11 cellular contexts compared by ENCODE assay signal in genomic region chr4:102687982-102688433, GRCh38.
DNase-seq lines count a peak whose midpoint lies in the region; ATAC-seq and TF ChIP-seq lines count a peak whose summit lies in the region.
"Had no signal": no experiment of that assay in that cellular context is flagged by ENCODE, and none has a peak within 500 bp of the region (broad histone marks: within the 10 kb centered on the region; RNA-seq: fewer than 3 reads in every experiment).

No MANE protein-coding gene starts in this region.

- peak overlapping the region in 1 of 10 donors; percentile 42 for H3K27ac ChIP-seq in heart right ventricle

- H3K9me3 ChIP-seq in heart right ventricle: no peaks in the 10 kb centered on the region

- H3K27me3 ChIP-seq in heart right ventricle: no peaks in the 10 kb centered on the region

- 79 to 86% methylated on average over 7 of the region's 7 CpGs for WGBS in lower leg skin, 2 donors
- WGBS in heart right ventricle, 2 donors: 93 to 95% methylated on average over 7 of the region's 7 CpGs

- peaks cover 0 to 26% (median 5%) of the 10 kb centered on the region in 9 donors for H3K4me1 ChIP-seq in heart right ventricle

- intact Hi-C loops in lower leg skin (cut with DNase I; ENCODE audit: low total_unique reads) (no loop called here), heart right ventricle (cut with DNase I) (no loop called here)

- peak; percentile 37 for ATAC-seq in GM19467 (IDR thresholded peaks at IDR 0.05; ENCODE audit: unreplicated experiment)
- ATAC-seq in HG03039 (IDR thresholded peaks at IDR 0.05; ENCODE audit: unreplicated experiment): peak; percentile 27
- ATAC-seq in heart right ventricle: no peak

- H3K4me3 ChIP-seq in GM08714 (ENCODE audit: low read length) (peak overlapping the region; percentile 68; the same call in 1 of the 2 replicates), lower leg skin (ENCODE audit: low read depth, poor library complexity, severe bottlenecking) (no peak overlapping the region), heart right ventricle (no peak overlapping the region)

- TF ChIP-seq CTCF in lower leg skin (IDR thresholded peaks at IDR 0.05): no peak
- TF ChIP-seq CTCF in heart right ventricle (IDR thresholded peaks at IDR 0.05): no peak

- no peak for TF ChIP-seq POLR2A in lower leg skin (IDR thresholded peaks at IDR 0.05)

- H3K36me3 ChIP-seq in heart right ventricle: peaks cover 0 to 32% (median 0%) of the 10 kb centered on the region in 9 donors

- peak; percentile 20 for DNase-seq in RPMI7951 (ENCODE audit: low read depth)
- DNase-seq in lower leg skin (ENCODE audit: low spot score in 2 of 2): no peak
- no peak for DNase-seq in SIG-M5 (lab: John Stamatoyannopoulos, UW)
- no peak for DNase-seq in occipital lobe (lab: John Stamatoyannopoulos, UW)
- DNase-seq in heart right ventricle: no peak
- DNase-seq: AML-193, natural killer cell, NCI-H1105 treated with DMSO at 0.1 percent for 48 hours had no signal

Comparison
In these comparisons a context has a peak if more than half of its experiments do, and no peak if none do; other contexts are left out.
1. ATAC-seq: peak in GM19467 (single experiment) and HG03039 (single experiment); none in heart right ventricle (0 of 8).